Comparison of ENCODE assay signal across 1 cellular context in the genomic region with DNA sequence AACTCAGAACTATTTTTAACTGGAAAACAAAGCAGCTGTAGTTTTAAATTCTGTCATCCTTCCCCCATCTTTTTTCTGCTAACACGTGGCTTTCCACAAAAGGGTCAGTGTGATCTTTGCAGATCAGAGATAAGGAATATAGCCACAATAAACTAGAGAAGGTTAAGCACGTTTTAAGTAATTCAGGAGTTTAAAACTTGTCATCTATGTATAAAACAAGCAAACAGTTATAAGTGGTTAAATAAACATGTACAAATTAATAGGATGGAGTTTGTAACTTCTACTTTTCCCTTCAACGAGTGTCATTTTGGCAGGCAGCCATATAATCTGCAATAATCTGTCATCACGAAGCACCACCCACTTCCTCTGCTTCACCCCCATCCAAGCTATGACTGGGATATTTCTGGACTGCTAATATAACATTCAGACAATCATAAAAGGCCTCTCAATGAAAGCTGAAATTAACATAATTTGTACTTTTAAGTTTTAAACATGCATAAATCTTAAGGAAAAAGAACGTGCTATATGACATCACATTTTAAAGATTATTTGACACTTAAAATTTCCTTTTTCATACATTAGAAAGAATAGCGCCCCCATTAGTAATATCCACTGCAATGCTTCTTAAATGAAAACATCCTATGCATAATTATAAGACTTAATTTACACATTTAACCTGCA.
TF ChIP-seq lines count a peak whose summit lies in the region.

No MANE protein-coding gene starts in this region.

TF ChIP-seq in K562, 482 proteins besides CTCF, POLR2A, EP300 and RAD21 (continued from another document and continues in another):
- TF ChIP-seq ZBTB49 (CRISPR knock-in tag; IDR thresholded peaks at IDR 0.05; ENCODE audit: borderline replicate concordance) (no peak), NCOR1 (IDR thresholded peaks at IDR 0.05) (no peak; the same call in none of the 2 replicates), ZNF668 (CRISPR knock-in tag; IDR thresholded peaks at IDR 0.05) (0 out of 2 replicates have a peak, but pooled peaks have one; percentile 20), MAFG (tag; conservative IDR thresholded peaks at IDR 0.05) (peak; percentile 28; the same call in 1 of the 2 replicates), CXXC5 (CRISPR knock-in tag; IDR thresholded peaks at IDR 0.05) (no peak; the same call in none of the 2 replicates), ZNF76 (CRISPR knock-in tag; IDR thresholded peaks at IDR 0.05; ENCODE audit: borderline replicate concordance) (no peak), NFYB (IDR thresholded peaks at IDR 0.05; ENCODE audit: extremely low read depth, insufficient read length) (no peak), TAF1 (IDR thresholded peaks at IDR 0.05; ENCODE audit: control insufficient read depth, extremely low read depth, insufficient read depth, low read length, severe bottlenecking) (peak; percentile 24), POLR2H (tag; IDR thresholded peaks at IDR 0.05; ENCODE audit: low read depth) (peak; percentile 62), MAFK (IDR thresholded peaks at IDR 0.05; ENCODE audit: low read length) (peak; percentile 36; the same call in 1 of the 2 replicates), LEF1 (IDR thresholded peaks at IDR 0.05) (no peak; the same call in none of the 2 replicates), CBFA2T3 (IDR thresholded peaks at IDR 0.05) (peak; percentile 49; the same call in 1 of the 2 replicates), MEIS2 (IDR thresholded peaks at IDR 0.05; ENCODE audit: partially characterized antibody) (peak; percentile 98), ZKSCAN1 (IDR thresholded peaks at IDR 0.05; ENCODE audit: low read depth, low read length) (no peak), PURB (CRISPR knock-in tag; IDR thresholded peaks at IDR 0.05; ENCODE audit: low read depth) (no peak), MAX (CRISPR knock-in tag; IDR thresholded peaks at IDR 0.05) (no peak), SMARCC2 (IDR thresholded peaks at IDR 0.05; ENCODE audit: low read depth) (peak; percentile 63), GABPA (tag; conservative IDR thresholded peaks at IDR 0.05; ENCODE audit: low read depth) (peak; percentile 50; the same call in 1 of the 2 replicates), ZNF740 (CRISPR knock-in tag; IDR thresholded peaks at IDR 0.05) (no peak), ZNF740 (tag; IDR thresholded peaks at IDR 0.05) (peak in 1 of 2 experiments; percentile 35; a peak in 1 of 4 replicates), CHD4 (IDR thresholded peaks at IDR 0.05; ENCODE audit: insufficient read depth, insufficient replicate concordance, low read depth, low read length, poor library complexity, severe bottlenecking) (peak; percentile 59), POLR2AphosphoS5 (IDR thresholded peaks at IDR 0.05; ENCODE audit: control insufficient read depth, insufficient read depth, low read depth, low read length) (no peak), SMAD4 (CRISPR knock-in tag; conservative IDR thresholded peaks at IDR 0.05) (peak; percentile 59; the same call in 1 of the 2 replicates), HMGN3 (IDR thresholded peaks at IDR 0.05; ENCODE audit: borderline replicate concordance, extremely low read depth, insufficient read length, low read depth, low read length) (no peak), ZNF174 (CRISPR knock-in tag; IDR thresholded peaks at IDR 0.05) (no peak), DACH1 (IDR thresholded peaks at IDR 0.05; ENCODE audit: partially characterized antibody) (peak; percentile 89), MAZ (CRISPR knock-in tag; conservative IDR thresholded peaks at IDR 0.05 in 1 of 2, IDR thresholded peaks at IDR 0.05 in 1 of 2) (peak in 1 of 2 experiments; percentile 26; a peak in 2 of 4 replicates), RBBP5 (IDR thresholded peaks at IDR 0.05; ENCODE audit: borderline replicate concordance, insufficient read depth, low read length, poor library complexity, severe bottlenecking) (no peak), ETS1 (conservative IDR thresholded peaks at IDR 0.05; ENCODE audit: control insufficient read depth, low read depth, low read length) (no peak), ETV6 (IDR thresholded peaks at IDR 0.05; ENCODE audit: borderline replicate concordance in 1 of 2, low read depth in 2 of 2, low read length in 1 of 2) (peak in 1 of 2 experiments; percentile 18; a peak in 1 of 4 replicates), ETV6 (CRISPR knock-in tag; IDR thresholded peaks at IDR 0.05; ENCODE audit: borderline replicate concordance) (no peak), CHAMP1 (IDR thresholded peaks at IDR 0.05) (no peak; the same call in 1 of the 2 replicates), ERF (CRISPR knock-in tag; IDR thresholded peaks at IDR 0.05) (no peak), SRSF9 (IDR thresholded peaks at IDR 0.05; ENCODE audit: borderline replicate concordance, low read depth, low read length) (no peak), IRF2 (CRISPR knock-in tag; IDR thresholded peaks at IDR 0.05) (no peak), NCOA6 (IDR thresholded peaks at IDR 0.05) (no peak), NFRKB (IDR thresholded peaks at IDR 0.05; ENCODE audit: low read depth) (peak; percentile 85), ETV1 (tag; conservative IDR thresholded peaks at IDR 0.05; ENCODE audit: low read depth) (peak; percentile 73), CHD1 (IDR thresholded peaks at IDR 0.05; ENCODE audit: low read length) (no peak), ZNF830 (CRISPR knock-in tag; IDR thresholded peaks at IDR 0.05) (no peak), SMAD3 (CRISPR knock-in tag; conservative IDR thresholded peaks at IDR 0.05) (no peak), MYC (IDR thresholded peaks at IDR 0.05; ENCODE audit: low read depth, low read length) (peak; percentile 98), MYC (CRISPR knock-in tag; IDR thresholded peaks at IDR 0.05; ENCODE audit: borderline replicate concordance, low read depth) (peak; percentile 79; the same call in 1 of the 2 replicates), KDM2B (CRISPR knock-in tag; IDR thresholded peaks at IDR 0.05) (no peak), REST (CRISPR knock-in tag; IDR thresholded peaks at IDR 0.05; ENCODE audit: low read depth) (no peak)
- TF ChIP-seq, protein P1, sequence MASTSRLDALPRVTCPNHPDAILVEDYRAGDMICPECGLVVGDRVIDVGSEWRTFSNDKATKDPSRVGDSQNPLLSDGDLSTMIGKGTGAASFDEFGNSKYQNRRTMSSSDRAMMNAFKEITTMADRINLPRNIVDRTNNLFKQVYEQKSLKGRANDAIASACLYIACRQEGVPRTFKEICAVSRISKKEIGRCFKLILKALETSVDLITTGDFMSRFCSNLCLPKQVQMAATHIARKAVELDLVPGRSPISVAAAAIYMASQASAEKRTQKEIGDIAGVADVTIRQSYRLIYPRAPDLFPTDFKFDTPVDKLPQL (IDR thresholded peaks at IDR 0.05; ENCODE audit: extremely low read depth, insufficient read length) = no peak
- TF ChIP-seq, protein P2, sequence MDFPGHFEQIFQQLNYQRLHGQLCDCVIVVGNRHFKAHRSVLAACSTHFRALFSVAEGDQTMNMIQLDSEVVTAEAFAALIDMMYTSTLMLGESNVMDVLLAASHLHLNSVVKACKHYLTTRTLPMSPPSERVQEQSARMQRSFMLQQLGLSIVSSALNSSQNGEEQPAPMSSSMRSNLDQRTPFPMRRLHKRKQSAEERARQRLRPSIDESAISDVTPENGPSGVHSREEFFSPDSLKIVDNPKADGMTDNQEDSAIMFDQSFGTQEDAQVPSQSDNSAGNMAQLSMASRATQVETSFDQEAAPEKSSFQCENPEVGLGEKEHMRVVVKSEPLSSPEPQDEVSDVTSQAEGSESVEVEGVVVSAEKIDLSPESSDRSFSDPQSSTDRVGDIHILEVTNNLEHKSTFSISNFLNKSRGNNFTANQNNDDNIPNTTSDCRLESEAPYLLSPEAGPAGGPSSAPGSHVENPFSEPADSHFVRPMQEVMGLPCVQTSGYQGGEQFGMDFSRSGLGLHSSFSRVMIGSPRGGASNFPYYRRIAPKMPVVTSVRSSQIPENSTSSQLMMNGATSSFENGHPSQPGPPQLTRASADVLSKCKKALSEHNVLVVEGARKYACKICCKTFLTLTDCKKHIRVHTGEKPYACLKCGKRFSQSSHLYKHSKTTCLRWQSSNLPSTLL (IDR thresholded peaks at IDR 0.05) = no peak
- TF ChIP-seq, protein P3, sequence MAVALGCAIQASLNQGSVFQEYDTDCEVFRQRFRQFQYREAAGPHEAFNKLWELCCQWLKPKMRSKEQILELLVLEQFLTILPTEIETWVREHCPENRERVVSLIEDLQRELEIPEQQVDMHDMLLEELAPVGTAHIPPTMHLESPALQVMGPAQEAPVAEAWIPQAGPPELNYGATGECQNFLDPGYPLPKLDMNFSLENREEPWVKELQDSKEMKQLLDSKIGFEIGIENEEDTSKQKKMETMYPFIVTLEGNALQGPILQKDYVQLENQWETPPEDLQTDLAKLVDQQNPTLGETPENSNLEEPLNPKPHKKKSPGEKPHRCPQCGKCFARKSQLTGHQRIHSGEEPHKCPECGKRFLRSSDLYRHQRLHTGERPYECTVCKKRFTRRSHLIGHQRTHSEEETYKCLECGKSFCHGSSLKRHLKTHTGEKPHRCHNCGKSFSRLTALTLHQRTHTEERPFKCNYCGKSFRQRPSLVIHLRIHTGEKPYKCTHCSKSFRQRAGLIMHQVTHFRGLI (CRISPR knock-in tag; IDR thresholded peaks at IDR 0.05) = no peak
